ENCODE assay signal across 20 cellular contexts in the genomic region with DNA sequence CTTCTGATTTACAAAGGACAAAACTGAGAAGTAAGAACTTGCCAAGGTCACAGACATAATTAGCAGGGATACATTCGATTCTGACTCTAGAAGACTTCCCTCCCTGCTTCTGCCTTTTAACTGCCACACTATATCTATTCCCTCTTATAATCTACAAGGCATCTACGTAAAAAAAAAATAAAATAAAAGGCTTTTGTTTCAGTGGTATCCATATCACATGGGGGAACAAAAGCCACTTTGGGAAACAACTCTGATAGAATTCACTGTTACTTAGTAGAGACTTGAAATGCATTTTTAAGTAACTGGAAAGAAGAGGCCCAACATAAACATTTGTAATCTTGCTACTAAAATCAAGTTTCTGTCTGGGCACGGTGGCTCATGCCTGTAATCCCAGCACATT.
A peak's percentile ranks its signal among the peaks of the same experiment; 100 is the strongest.
DNase-seq lines count a peak whose midpoint lies in the region; ATAC-seq and TF ChIP-seq lines count a peak whose summit lies in the region.
"Had no signal": no experiment of that assay in that cellular context is flagged by ENCODE, and none has a peak within 500 bp of the region (broad histone marks: within the 10 kb centered on the region; RNA-seq: fewer than 3 reads in every experiment).

No MANE protein-coding gene starts in this region.

- no peaks in the 10 kb centered on the region for H3K36me3 ChIP-seq in hepatocyte (replicated peaks; ENCODE audit: insufficient read depth, low read depth)

- H3K27ac Mint-ChIP-seq in WTC11 (peak overlapping the region; percentile 82; the same call in 1 of the 2 replicates), progenitor cell of endocrine pancreas (peak overlapping the region; percentile 93)
- H3K27ac Mint-ChIP-seq: B cell had no signal

- H3K9me3 Mint-ChIP-seq in WTC11, result no peaks in the 10 kb centered on the region
- H3K9me3 Mint-ChIP-seq in progenitor cell of endocrine pancreas (ENCODE audit: low read depth), result peaks cover 7% of the 10 kb centered on the region
- H3K9me3 Mint-ChIP-seq: CD8-positive, alpha-beta memory T cell had no signal

- DNase-seq in WTC11 (ENCODE audit: low spot score), result no peak
- DNase-seq in hepatocyte (ENCODE audit: low spot score), result no peak
- no peak for DNase-seq in progenitor cell of endocrine pancreas (ENCODE audit: low spot score, unreplicated experiment)
- no peak for DNase-seq in stimulated activated naive CD4-positive, alpha-beta T cell treated with Interleukin-2 at 50 U/mL for 16 hours (lab: John Stamatoyannopoulos, UW)
- no peak for DNase-seq in NCI-H1694 (lab: John Stamatoyannopoulos, UW)
- no peak for DNase-seq in NCI-H446 (lab: John Stamatoyannopoulos, UW)
- no peak for DNase-seq in NCI-H510A treated with DMSO at 0.1 percent for 48 hours (lab: John Stamatoyannopoulos, UW)
- DNase-seq: CD8-positive, alpha-beta memory T cell; DMS153; DND-41; HCEC 1CT; NCI-H1092; NCI-H1436; NCI-H187 treated with DMSO at 0.1 percent for 48 hours; NCI-H526; NCI-H82; NK-92 treated with Interleukin-12 subunit alpha and Interleukin-12 subunit beta, amount 100 ng/mL, for 24 hours; PC-3 had no signal

- H3K27me3 ChIP-seq in hepatocyte, result no peaks in the 10 kb centered on the region

- H3K27me3 Mint-ChIP-seq in WTC11 (ENCODE audit: low read depth), result no peaks in the 10 kb centered on the region
- H3K27me3 Mint-ChIP-seq in progenitor cell of endocrine pancreas, result no peaks in the 10 kb centered on the region
- H3K27me3 Mint-ChIP-seq: B cell; CD8-positive, alpha-beta memory T cell had no signal

- TF ChIP-seq CTCF in WTC11 (IDR thresholded peaks at IDR 0.05) (no peak), hepatocyte (IDR thresholded peaks at IDR 0.05; ENCODE audit: poor library complexity) (no peak), progenitor cell of endocrine pancreas (IDR thresholded peaks at IDR 0.05; ENCODE audit: unreplicated experiment) (no peak)

- H3K36me3 Mint-ChIP-seq in WTC11 (no peaks in the 10 kb centered on the region), progenitor cell of endocrine pancreas (ENCODE audit: insufficient read depth) (peaks cover 4% of the 10 kb centered on the region)

- peak overlapping the region; percentile 40 for H3K4me2 ChIP-seq in hepatocyte

- peaks cover 10% of the 10 kb centered on the region for H3K4me1 Mint-ChIP-seq in WTC11
- peaks cover 31% of the 10 kb centered on the region for H3K4me1 Mint-ChIP-seq in progenitor cell of endocrine pancreas (ENCODE audit: low read depth)
- H3K4me1 Mint-ChIP-seq: B cell had no signal

- no peaks in the 10 kb centered on the region for H4K20me1 ChIP-seq in hepatocyte (ENCODE audit: insufficient read depth, poor library complexity, severe bottlenecking)

- peaks cover 39% of the 10 kb centered on the region for H3K4me1 ChIP-seq in hepatocyte (ENCODE audit: insufficient read depth)

- no peaks in the 10 kb centered on the region for H3K9me2 ChIP-seq in hepatocyte (replicated peaks; ENCODE audit: insufficient read depth)

- no peak for ATAC-seq in WTC11
- ATAC-seq: PC-3 had no signal

- WGBS in hepatocyte (ENCODE audit: low lambda C conversion rate, missing lambda C conversion rate), result 82% methylated on average over 3 of the region's 3 CpGs

- peak overlapping the region; percentile 81 for H3K27ac ChIP-seq in hepatocyte
- H3K27ac ChIP-seq: C4-2B had no signal

- no peaks in the 10 kb centered on the region for H3K79me2 ChIP-seq in hepatocyte

- no peak overlapping the region for H2AFZ ChIP-seq in hepatocyte

- POLR2A ChIA-PET in WTC11 (lab: Charles Lee), result no interaction called here

- H3K4me3 Mint-ChIP-seq in WTC11 (no peak overlapping the region), progenitor cell of endocrine pancreas (ENCODE audit: low read depth) (no peak overlapping the region)
- H3K4me3 Mint-ChIP-seq: B cell; CD8-positive, alpha-beta memory T cell had no signal

- CTCF ChIA-PET in WTC11 (lab: Charles Lee), result interaction anchor here (1.4 kb wide), 1 partner anchor 1116 kb away, joined by 6 read pairs; no protein-coding TSS in a partner anchor

- H3K4me3 ChIP-seq in hepatocyte, result no peak overlapping the region

- H3K9me3 ChIP-seq in hepatocyte (ENCODE audit: low read depth), result no peaks in the 10 kb centered on the region

TF ChIP-seq in WTC11, 78 proteins besides CTCF, POLR2A, EP300 and RAD21:
- TF ChIP-seq, protein P1, sequence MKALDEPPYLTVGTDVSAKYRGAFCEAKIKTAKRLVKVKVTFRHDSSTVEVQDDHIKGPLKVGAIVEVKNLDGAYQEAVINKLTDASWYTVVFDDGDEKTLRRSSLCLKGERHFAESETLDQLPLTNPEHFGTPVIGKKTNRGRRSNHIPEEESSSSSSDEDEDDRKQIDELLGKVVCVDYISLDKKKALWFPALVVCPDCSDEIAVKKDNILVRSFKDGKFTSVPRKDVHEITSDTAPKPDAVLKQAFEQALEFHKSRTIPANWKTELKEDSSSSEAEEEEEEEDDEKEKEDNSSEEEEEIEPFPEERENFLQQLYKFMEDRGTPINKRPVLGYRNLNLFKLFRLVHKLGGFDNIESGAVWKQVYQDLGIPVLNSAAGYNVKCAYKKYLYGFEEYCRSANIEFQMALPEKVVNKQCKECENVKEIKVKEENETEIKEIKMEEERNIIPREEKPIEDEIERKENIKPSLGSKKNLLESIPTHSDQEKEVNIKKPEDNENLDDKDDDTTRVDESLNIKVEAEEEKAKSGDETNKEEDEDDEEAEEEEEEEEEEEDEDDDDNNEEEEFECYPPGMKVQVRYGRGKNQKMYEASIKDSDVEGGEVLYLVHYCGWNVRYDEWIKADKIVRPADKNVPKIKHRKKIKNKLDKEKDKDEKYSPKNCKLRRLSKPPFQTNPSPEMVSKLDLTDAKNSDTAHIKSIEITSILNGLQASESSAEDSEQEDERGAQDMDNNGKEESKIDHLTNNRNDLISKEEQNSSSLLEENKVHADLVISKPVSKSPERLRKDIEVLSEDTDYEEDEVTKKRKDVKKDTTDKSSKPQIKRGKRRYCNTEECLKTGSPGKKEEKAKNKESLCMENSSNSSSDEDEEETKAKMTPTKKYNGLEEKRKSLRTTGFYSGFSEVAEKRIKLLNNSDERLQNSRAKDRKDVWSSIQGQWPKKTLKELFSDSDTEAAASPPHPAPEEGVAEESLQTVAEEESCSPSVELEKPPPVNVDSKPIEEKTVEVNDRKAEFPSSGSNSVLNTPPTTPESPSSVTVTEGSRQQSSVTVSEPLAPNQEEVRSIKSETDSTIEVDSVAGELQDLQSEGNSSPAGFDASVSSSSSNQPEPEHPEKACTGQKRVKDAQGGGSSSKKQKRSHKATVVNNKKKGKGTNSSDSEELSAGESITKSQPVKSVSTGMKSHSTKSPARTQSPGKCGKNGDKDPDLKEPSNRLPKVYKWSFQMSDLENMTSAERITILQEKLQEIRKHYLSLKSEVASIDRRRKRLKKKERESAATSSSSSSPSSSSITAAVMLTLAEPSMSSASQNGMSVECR (CRISPR knock-in tag; IDR thresholded peaks at IDR 0.05; ENCODE audit: borderline replicate concordance), result no peak
- no peak for TF ChIP-seq GRHL2 (CRISPR knock-in tag; IDR thresholded peaks at IDR 0.05; ENCODE audit: insufficient replicate concordance, severe bottlenecking)
- no peak for TF ChIP-seq ETV6 (CRISPR knock-in tag; IDR thresholded peaks at IDR 0.05)
- TF ChIP-seq, protein P2, sequence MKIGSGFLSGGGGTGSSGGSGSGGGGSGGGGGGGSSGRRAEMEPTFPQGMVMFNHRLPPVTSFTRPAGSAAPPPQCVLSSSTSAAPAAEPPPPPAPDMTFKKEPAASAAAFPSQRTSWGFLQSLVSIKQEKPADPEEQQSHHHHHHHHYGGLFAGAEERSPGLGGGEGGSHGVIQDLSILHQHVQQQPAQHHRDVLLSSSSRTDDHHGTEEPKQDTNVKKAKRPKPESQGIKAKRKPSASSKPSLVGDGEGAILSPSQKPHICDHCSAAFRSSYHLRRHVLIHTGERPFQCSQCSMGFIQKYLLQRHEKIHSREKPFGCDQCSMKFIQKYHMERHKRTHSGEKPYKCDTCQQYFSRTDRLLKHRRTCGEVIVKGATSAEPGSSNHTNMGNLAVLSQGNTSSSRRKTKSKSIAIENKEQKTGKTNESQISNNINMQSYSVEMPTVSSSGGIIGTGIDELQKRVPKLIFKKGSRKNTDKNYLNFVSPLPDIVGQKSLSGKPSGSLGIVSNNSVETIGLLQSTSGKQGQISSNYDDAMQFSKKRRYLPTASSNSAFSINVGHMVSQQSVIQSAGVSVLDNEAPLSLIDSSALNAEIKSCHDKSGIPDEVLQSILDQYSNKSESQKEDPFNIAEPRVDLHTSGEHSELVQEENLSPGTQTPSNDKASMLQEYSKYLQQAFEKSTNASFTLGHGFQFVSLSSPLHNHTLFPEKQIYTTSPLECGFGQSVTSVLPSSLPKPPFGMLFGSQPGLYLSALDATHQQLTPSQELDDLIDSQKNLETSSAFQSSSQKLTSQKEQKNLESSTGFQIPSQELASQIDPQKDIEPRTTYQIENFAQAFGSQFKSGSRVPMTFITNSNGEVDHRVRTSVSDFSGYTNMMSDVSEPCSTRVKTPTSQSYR (CRISPR knock-in tag; IDR thresholded peaks at IDR 0.05), result no peak
